Comparison of ENCODE assay signal across 1 cellular context in the genomic region with DNA sequence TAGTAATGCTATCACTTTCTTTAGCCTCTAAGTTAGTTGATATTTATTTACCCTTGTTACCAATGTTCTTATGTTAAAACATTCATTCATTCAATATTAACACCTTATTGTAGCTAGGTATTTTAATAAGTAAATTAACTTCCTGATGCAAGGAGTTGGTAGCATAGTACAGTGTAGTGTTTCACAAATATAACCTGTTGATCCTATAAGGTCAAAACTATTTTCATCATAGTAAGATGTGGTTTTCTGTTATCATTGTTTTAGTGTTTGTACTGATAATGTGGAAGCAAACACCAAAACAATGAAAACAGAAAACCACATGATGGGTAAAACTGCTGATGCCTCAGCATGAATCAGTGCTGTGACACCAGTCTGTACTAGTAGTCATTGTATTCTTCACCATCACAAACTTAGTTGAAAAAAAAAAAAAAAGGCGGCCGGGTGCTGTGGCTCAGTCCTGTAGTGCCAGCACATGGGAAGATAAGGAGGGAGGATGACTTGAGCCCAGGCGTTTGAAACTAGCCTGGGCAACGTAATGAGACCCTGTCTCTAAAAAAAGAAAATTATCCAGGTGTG.
TF ChIP-seq lines count a peak whose summit lies in the region.

No MANE protein-coding gene starts in this region.

TF ChIP-seq in endothelial cell of umbilical vein, 7 proteins besides CTCF, POLR2A, EP300 and RAD21:
- TF ChIP-seq JUN (IDR thresholded peaks at IDR 0.05; ENCODE audit: borderline replicate concordance, insufficient read depth, insufficient read length, low read depth) (no peak), MYC (IDR thresholded peaks at IDR 0.05; ENCODE audit: low read depth, low read length) (no peak), GATA2 (IDR thresholded peaks at IDR 0.05; ENCODE audit: insufficient read depth, insufficient read length, low read depth, low read length) (no peak), FOS (IDR thresholded peaks at IDR 0.05; ENCODE audit: borderline replicate concordance, insufficient read depth, low read length) (no peak), EZH2 (IDR thresholded peaks at IDR 0.05; ENCODE audit: borderline replicate concordance, low read depth, low read length, severe bottlenecking) (no peak), POLR2AphosphoS5 (IDR thresholded peaks at IDR 0.05; ENCODE audit: insufficient read depth, low read depth, low read length) (no peak)
- TF ChIP-seq, protein P1, sequence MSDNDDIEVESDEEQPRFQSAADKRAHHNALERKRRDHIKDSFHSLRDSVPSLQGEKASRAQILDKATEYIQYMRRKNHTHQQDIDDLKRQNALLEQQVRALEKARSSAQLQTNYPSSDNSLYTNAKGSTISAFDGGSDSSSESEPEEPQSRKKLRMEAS (IDR thresholded peaks at IDR 0.05; ENCODE audit: insufficient read depth, insufficient read length): no peak
TF ChIP-seq in endothelial cell of umbilical vein: peak in this region for 0.
